In genomic region chr6:162610351-162610750, GRCh38 we compare ENCODE assay signal across 28 cellular contexts.
"Had no signal": no experiment of that assay in that cellular context is flagged by ENCODE, and none has a peak within 500 bp of the region (broad histone marks: within the 10 kb centered on the region; RNA-seq: fewer than 3 reads in every experiment).

No MANE protein-coding gene starts in this region.

- H3K27ac Mint-ChIP-seq: dendritic cell treated with granulocyte-macrophage colony-stimulating factor and Interleukin-4, amounts not matched to agents 40 ng/mL and 50 ng/mL, for 4 days; effector memory CD8-positive, alpha-beta T cell; endodermal cell had no signal

- ATAC-seq: effector memory CD8-positive, alpha-beta T cell; esophagus mucosa; foreskin keratinocyte; gastrocnemius medialis; gastroesophageal sphincter; heart left ventricle; heart right ventricle had no signal

- H3K27ac ChIP-seq: colonic mucosa, coronary artery, dorsolateral prefrontal cortex, epithelial cell of prostate, esophagus muscularis mucosa, esophagus squamous epithelium, foreskin keratinocyte, gastrocnemius medialis, gastroesophageal sphincter, heart left ventricle, heart right ventricle had no signal

- H3K9me3 Mint-ChIP-seq: dendritic cell treated with granulocyte-macrophage colony-stimulating factor and Interleukin-4, amounts not matched to agents 40 ng/mL and 50 ng/mL, for 4 days; effector memory CD8-positive, alpha-beta T cell; endodermal cell had no signal

- H3K4me1 Mint-ChIP-seq: endodermal cell had no signal

- H3K4me3 Mint-ChIP-seq: dendritic cell treated with granulocyte-macrophage colony-stimulating factor and Interleukin-4, amounts not matched to agents 40 ng/mL and 50 ng/mL, for 4 days; effector memory CD8-positive, alpha-beta T cell; endodermal cell had no signal

- H3K4me1 ChIP-seq: colonic mucosa, foreskin keratinocyte had no signal

- DNase-seq: colonic mucosa; cortex of kidney; dermis blood vessel endothelial cell; dorsolateral prefrontal cortex; effector CD4-positive, alpha-beta T cell; effector CD8-positive, alpha-beta T cell; effector memory CD4-positive, alpha-beta T cell; effector memory CD8-positive, alpha-beta T cell; endodermal cell; erythroblast; esophagus squamous epithelium; foreskin fibroblast; foreskin keratinocyte; foreskin melanocyte; gastrocnemius medialis; glutamatergic neuron; head of caudate nucleus; heart left ventricle; heart right ventricle had no signal

- H3K27me3 ChIP-seq: colonic mucosa, dorsolateral prefrontal cortex, esophagus muscularis mucosa, esophagus squamous epithelium, foreskin keratinocyte, gastrocnemius medialis, gastroesophageal sphincter, heart left ventricle, heart right ventricle had no signal

- FAIRE-seq: endometrium, endothelial cell of umbilical vein, frontal cortex had no signal

- H3K36me3 ChIP-seq: colonic mucosa, esophagus muscularis mucosa, esophagus squamous epithelium, gastrocnemius medialis, gastroesophageal sphincter, heart left ventricle, heart right ventricle had no signal

- H3K9me3 ChIP-seq: colonic mucosa, esophagus muscularis mucosa, esophagus squamous epithelium, gastrocnemius medialis, gastroesophageal sphincter, heart left ventricle, heart right ventricle had no signal

- H3K27me3 Mint-ChIP-seq: dendritic cell treated with granulocyte-macrophage colony-stimulating factor and Interleukin-4, amounts not matched to agents 40 ng/mL and 50 ng/mL, for 4 days; effector memory CD8-positive, alpha-beta T cell had no signal

- H3K4me3 ChIP-seq: colonic mucosa, coronary artery, dorsolateral prefrontal cortex, esophagus muscularis mucosa, esophagus squamous epithelium, gastrocnemius medialis, gastroesophageal sphincter, heart left ventricle, heart right ventricle had no signal
